25 cellular contexts compared by ENCODE assay signal in genomic region chr6:112931835-112932234, GRCh38.
DNase-seq lines count a peak whose midpoint lies in the region; TF ChIP-seq lines count a peak whose summit lies in the region.
"Had no signal": no experiment of that assay in that cellular context is flagged by ENCODE, and none has a peak within 500 bp of the region (broad histone marks: within the 10 kb centered on the region; RNA-seq: fewer than 3 reads in every experiment).

No MANE protein-coding gene starts in this region.

- H3K27ac ChIP-seq in A673 (ENCODE audit: low read depth, low read length, poor library complexity, severe bottlenecking) (no peak overlapping the region), mesendoderm (ENCODE audit: low read depth, low read length) (no peak overlapping the region), suprapubic skin (no peak overlapping the region)
- H3K27ac ChIP-seq: spleen had no signal

- no peaks in the 10 kb centered on the region for H3K79me2 ChIP-seq in mesendoderm (ENCODE audit: control insufficient read depth, insufficient read depth, low read length)

- H4K5ac ChIP-seq in mesendoderm (ENCODE audit: low read length): no peak overlapping the region

- POLR2A ChIA-PET in A673 (lab: Charles Lee; ENCODE audit: low non-redundant PET): no interaction called here

- TF ChIP-seq EP300 in suprapubic skin (IDR thresholded peaks at IDR 0.05): no peak

- H3K27me3 ChIP-seq in A673 (replicated peaks; ENCODE audit: insufficient read depth, low read depth, low read length, poor library complexity) (no peaks in the 10 kb centered on the region), mesendoderm (ENCODE audit: insufficient read depth, low read length, poor library complexity) (no peaks in the 10 kb centered on the region), suprapubic skin (no peaks in the 10 kb centered on the region)
- H3K27me3 ChIP-seq: spleen had no signal

- no peak for TF ChIP-seq POLR2A in suprapubic skin (IDR thresholded peaks at IDR 0.05)

- no TSS peak for BruUV-seq in A673 (replicated peaks; lab: Mats Ljungman, UMichigan)

- CTCF ChIA-PET in A673 (lab: Charles Lee): no interaction called here

- no peak overlapping the region for H2BK15ac ChIP-seq in mesendoderm (replicated peaks; ENCODE audit: low read depth)

- H3K18ac ChIP-seq in mesendoderm (ENCODE audit: low read length): no peak overlapping the region

- no peak overlapping the region for H2AK5ac ChIP-seq in mesendoderm (ENCODE audit: low read length)

- H4K8ac ChIP-seq in mesendoderm (ENCODE audit: low read depth, low read length): no peak overlapping the region

- H3K4me1 ChIP-seq in A673 (ENCODE audit: insufficient read depth, low read length, poor library complexity, severe bottlenecking): peaks cover 3% of the 10 kb centered on the region
- no peaks in the 10 kb centered on the region for H3K4me1 ChIP-seq in mesendoderm (ENCODE audit: control insufficient read depth, low read depth, low read length)
- H3K4me1 ChIP-seq in suprapubic skin: peaks cover 3% of the 10 kb centered on the region

- DNase-seq in A673 (ENCODE audit: low spot score) (peak; percentile 71), GM04504 (ENCODE audit: low read depth) (peak; percentile 58), choroid plexus epithelial cell (ENCODE audit: low read depth) (peak; percentile 71), mesendoderm (peak; percentile 41), retina (no peak), Ammon's horn (ENCODE audit: low spot score) (no peak), suprapubic skin (ENCODE audit: low spot score in 2 of 2) (no peak)
- no peak for DNase-seq in activated T-cell treated with anti-CD3 and anti-CD28 coated beads, Interleukin-2, amount 50 U/mL, for 1 hour
- DNase-seq: activated CD4-positive, alpha-beta T cell treated with anti-CD3 and anti-CD28 coated beads, Interleukin-2, amount 10 ng/mL, durations not matched to agents 24 days and 14 days; activated effector memory CD4-positive, alpha-beta T cell treated with Interleukin-2 at 50 U/mL for 16 hours; activated naive CD8-positive, alpha-beta T cell treated with anti-CD3 and anti-CD28 coated beads, Interleukin-2, amount 50 U/mL, for 24 hours; CD8-positive, alpha-beta memory T cell; central memory CD4-positive, alpha-beta T cell; DMS79 treated with DMSO at 0.1 percent for 48 hours; effector CD8-positive, alpha-beta T cell; hippocampal formation; islet precursor cell; natural killer cell; NCI-H146; NCI-H2171 treated with DMSO at 0.1 percent for 48 hours; posterior cingulate gyrus; SHP77; spleen; substantia nigra; T-helper 1 cell had no signal

- no peak overlapping the region for H3K9ac ChIP-seq in mesendoderm (ENCODE audit: low read length)

- intact Hi-C loops in A673 (cut with micrococcal nuclease; ENCODE audit: unreplicated experiment): no loop called here

- no peaks in the 10 kb centered on the region for H3K36me3 ChIP-seq in A673 (ENCODE audit: insufficient read depth, low read length, poor library complexity, severe bottlenecking)
- H3K36me3 ChIP-seq in mesendoderm (ENCODE audit: control insufficient read depth, insufficient read depth, low read length): no peaks in the 10 kb centered on the region
- no peaks in the 10 kb centered on the region for H3K36me3 ChIP-seq in suprapubic skin
- H3K36me3 ChIP-seq: spleen had no signal

- no peak overlapping the region for H3K4me2 ChIP-seq in mesendoderm (ENCODE audit: low read length)

- H3K79me1 ChIP-seq in mesendoderm (ENCODE audit: low read length): no peaks in the 10 kb centered on the region

- no peak overlapping the region for H3K56ac ChIP-seq in mesendoderm (ENCODE audit: low read length)

- H3K4ac ChIP-seq in mesendoderm (ENCODE audit: low read depth, low read length): no peak overlapping the region

- no peak overlapping the region for H2BK5ac ChIP-seq in mesendoderm (ENCODE audit: low read length)

- WGBS in mesendoderm (ENCODE audit: extremely low coverage, insufficient coverage, low lambda C conversion rate): no CpG with 5 or more reads among the region's 3 CpGs
- 48% methylated on average over 3 of the region's 3 CpGs for WGBS in suprapubic skin

- TF ChIP-seq CTCF in A673 (conservative IDR thresholded peaks at IDR 0.05; ENCODE audit: low read depth, low read length) (no peak), choroid plexus epithelial cell (conservative IDR thresholded peaks at IDR 0.05; ENCODE audit: low read depth, low read length) (no peak), suprapubic skin (IDR thresholded peaks at IDR 0.05) (no peak)

- H3K23ac ChIP-seq in mesendoderm (ENCODE audit: low read length): no peak overlapping the region

- no peak overlapping the region for H3K4me3 ChIP-seq in A673 (ENCODE audit: low read depth, low read length, poor library complexity, severe bottlenecking)
- H3K4me3 ChIP-seq in choroid plexus epithelial cell (ENCODE audit: low read depth, low read length): no peak overlapping the region
- no peak overlapping the region for H3K4me3 ChIP-seq in mesendoderm (ENCODE audit: low read length)
- H3K4me3 ChIP-seq in suprapubic skin: no peak overlapping the region
- H3K4me3 ChIP-seq: spleen had no signal

- no peak overlapping the region for H2BK120ac ChIP-seq in mesendoderm (ENCODE audit: low read depth, low read length)

- H3K9me3 ChIP-seq in A673 (ENCODE audit: low read depth, low read length, poor library complexity, severe bottlenecking): no peaks in the 10 kb centered on the region
- H3K9me3 ChIP-seq in suprapubic skin: no peaks in the 10 kb centered on the region
- H3K9me3 ChIP-seq: spleen had no signal

Comparison
In these comparisons a context has a peak if more than half of its experiments do, and no peak if none do; other contexts are left out.
1. DNase-seq: peak in A673 (single experiment), GM04504 (single experiment), choroid plexus epithelial cell (single experiment) and mesendoderm (single experiment); none in activated T-cell treated with anti-CD3 and anti-CD28 coated beads, Interleukin-2, amount 50 U/mL, for 1 hour (single experiment), retina (single experiment), Ammon's horn (single experiment) and suprapubic skin (0 of 2).